7 cellular contexts compared by ENCODE assay signal in genomic region chr19:47613165-47614146, GRCh38. TPM values are rescaled to one million over a fixed set of nuclear protein-coding genes. Genes with fewer than 3 reads are reported as not detected.
A peak's percentile ranks its signal among the peaks of the same experiment; 100 is the strongest.
DNase-seq lines count a peak whose midpoint lies in the region; ATAC-seq, FAIRE-seq and TF ChIP-seq lines count a peak whose summit lies in the region.

No MANE protein-coding gene starts in this region.

- no peak for TF ChIP-seq CTCF in GM23338 (conservative IDR thresholded peaks at IDR 0.05; ENCODE audit: low read depth in 2 of 2)

- H3K27ac Mint-ChIP-seq in GM23338, result peak overlapping the region; percentile 93
- H3K27ac Mint-ChIP-seq in T-helper 2 cell treated with Interferon-gamma antibody and Interleukin-4, amounts not matched to agents 5 μg/mL and 100 μg/mL, for 36 hours, result no peak overlapping the region

- H3K27me3 Mint-ChIP-seq in GM23338 (ENCODE audit: insufficient read depth, low read depth, poor library complexity), result peaks cover 10% of the 10 kb centered on the region
- no peaks in the 10 kb centered on the region for H3K27me3 Mint-ChIP-seq in T-helper 2 cell treated with Interferon-gamma antibody and Interleukin-4, amounts not matched to agents 5 μg/mL and 100 μg/mL, for 36 hours (ENCODE audit: low read depth)

- DNase-seq in GM23338 (ENCODE audit: low spot score) (peak; percentile 94), amniotic epithelial cell (ENCODE audit: low read depth) (peak; percentile 66), hippocampal formation (lab: John Stamatoyannopoulos, UW) (peak; percentile 20 to 37), RCC 7860 (ENCODE audit: low spot score) (no peak), putamen (ENCODE audit: low spot score) (no peak)
- no peak for DNase-seq in T-helper 2 cell treated with Interferon-gamma antibody and Interleukin-4, amounts not matched to agents 5 μg/mL and 100 μg/mL, for 36 hours (ENCODE audit: low spot score)

- peak; percentile 35 for ATAC-seq in GM23338

- H3K27me3 ChIP-seq in GM23338 (ENCODE audit: insufficient read depth), result no peaks in the 10 kb centered on the region

- H3K9me2 ChIP-seq in GM23338 (ENCODE audit: insufficient read depth), result no peaks in the 10 kb centered on the region

- H3K79me2 ChIP-seq in GM23338 (replicated peaks; ENCODE audit: insufficient read depth), result peaks cover 89% of the 10 kb centered on the region

- H3K4me1 ChIP-seq in GM23338 (ENCODE audit: insufficient read depth), result peaks cover 62% of the 10 kb centered on the region

- no peaks in the 10 kb centered on the region for H3K9me3 Mint-ChIP-seq in GM23338
- H3K9me3 Mint-ChIP-seq in T-helper 2 cell treated with Interferon-gamma antibody and Interleukin-4, amounts not matched to agents 5 μg/mL and 100 μg/mL, for 36 hours, result no peaks in the 10 kb centered on the region

- peaks cover 55% of the 10 kb centered on the region for H3K4me1 Mint-ChIP-seq in GM23338
- peaks cover 17% of the 10 kb centered on the region for H3K4me1 Mint-ChIP-seq in T-helper 2 cell treated with Interferon-gamma antibody and Interleukin-4, amounts not matched to agents 5 μg/mL and 100 μg/mL, for 36 hours (ENCODE audit: low read depth)

- no peak for FAIRE-seq in RCC 7860 (lab: Jason Lieb, UNC)

- H3F3A ChIP-seq in GM23338 (replicated peaks; ENCODE audit: low read depth), result peaks cover 31% of the 10 kb centered on the region

- H3K36me3 ChIP-seq in GM23338 (ENCODE audit: insufficient read depth), result no peaks in the 10 kb centered on the region

- H4K20me1 ChIP-seq in GM23338 (replicated peaks; ENCODE audit: insufficient read depth), result peaks cover 7% of the 10 kb centered on the region

- H3K4me3 ChIP-seq in GM23338 (peak overlapping the region; percentile 40; the same call in 1 of the 2 replicates), skin epidermis (no peak overlapping the region)

- H3K36me3 Mint-ChIP-seq in GM23338 (ENCODE audit: low read depth), result peaks cover 14% of the 10 kb centered on the region
- H3K36me3 Mint-ChIP-seq in T-helper 2 cell treated with Interferon-gamma antibody and Interleukin-4, amounts not matched to agents 5 μg/mL and 100 μg/mL, for 36 hours (ENCODE audit: low read depth), result peaks cover 8% of the 10 kb centered on the region

- H3K27ac ChIP-seq in GM23338 (ENCODE audit: low read depth) (peak overlapping the region; percentile 98), skin epidermis (peak overlapping the region in 19 of 21 experiments; percentile 3 to 72 (median 52))

- H2AFZ ChIP-seq in GM23338, result no peak overlapping the region

- H3K4me3 Mint-ChIP-seq in GM23338, result peak overlapping the region; percentile 28; the same call in 2 of the 3 replicates
- H3K4me3 Mint-ChIP-seq in T-helper 2 cell treated with Interferon-gamma antibody and Interleukin-4, amounts not matched to agents 5 μg/mL and 100 μg/mL, for 36 hours, result no peak overlapping the region

- peak overlapping the region; percentile 71 for H3K4me2 ChIP-seq in GM23338

TF ChIP-seq in GM23338, 12 proteins besides CTCF, POLR2A, EP300 and RAD21 (continues in another document):
- TF ChIP-seq EZH2 (IDR thresholded peaks at IDR 0.05; ENCODE audit: low read depth, unreplicated experiment) (no peak), EZH2phosphoT487 (IDR thresholded peaks at IDR 0.05; ENCODE audit: unreplicated experiment) (no peak), ETS1 (IDR thresholded peaks at IDR 0.05) (no peak), ZNF462 (CRISPR knock-in tag; IDR thresholded peaks at IDR 0.05) (no peak), ZNF114 (CRISPR knock-in tag; IDR thresholded peaks at IDR 0.05) (no peak), POLR2AphosphoS5 (IDR thresholded peaks at IDR 0.05; ENCODE audit: low read depth) (no peak; the same call in 1 of the 2 replicates), STAT1 (IDR thresholded peaks at IDR 0.05; ENCODE audit: unreplicated experiment) (no peak), NANOG (IDR thresholded peaks at IDR 0.05; ENCODE audit: borderline replicate concordance) (peak; percentile 10; the same call in 1 of the 2 replicates), JUNB (IDR thresholded peaks at IDR 0.05; ENCODE audit: unreplicated experiment) (no peak)

RNA-seq across cellular contexts. Expression of gene BICRA, which starts 4.5 kb away (rescaled TPM):
- total RNA-seq in GM23338 (2014; rRNA removed; shearing (Covaris generic)), result 37.7 and 40.1 TPM in 2 replicates
- 7.0 and 8.2 TPM in 2 replicates for polyA plus RNA-seq in GM23338 (2016; fragmentation: Nextera tagmentation; extraction: Ambion mirVana)

RNA-seq across cellular contexts. Expression of gene ZNF541, which starts 40.5 kb away (rescaled TPM):
- 0.42 TPM in 1 of 2 replicates, not detected in the other for total RNA-seq in GM23338 (2014; rRNA removed; shearing (Covaris generic))
- 0.05 and 0.26 TPM in 2 replicates for polyA plus RNA-seq in GM23338 (2016; fragmentation: Nextera tagmentation; extraction: Ambion mirVana)

Comparison
In these comparisons a context has a peak if more than half of its experiments do, and no peak if none do; other contexts are left out.
1. DNase-seq: peak in GM23338 (single experiment), amniotic epithelial cell (single experiment) and hippocampal formation (2 of 2); none in T-helper 2 cell treated with Interferon-gamma antibody and Interleukin-4, amounts not matched to agents 5 μg/mL and 100 μg/mL, for 36 hours (single experiment), RCC 7860 (single experiment) and putamen (single experiment).